2 cellular contexts compared by ENCODE assay signal in genomic region chr7:140645166-140645565, GRCh38.
TF ChIP-seq lines count a peak whose summit lies in the region.

No MANE protein-coding gene starts in this region.

TF ChIP-seq in SK-N-SH, 30 proteins besides CTCF, POLR2A, EP300 and RAD21 (continued from another document):
- TF ChIP-seq CHD2 (IDR thresholded peaks at IDR 0.05; ENCODE audit: low read length, partially characterized antibody) (no peak), GABPA (IDR thresholded peaks at IDR 0.05; ENCODE audit: low read depth) (no peak), EZH2phosphoT487 (IDR thresholded peaks at IDR 0.05; ENCODE audit: borderline replicate concordance, low read depth) (no peak), JUND (IDR thresholded peaks at IDR 0.05) (no peak), IRF3 (IDR thresholded peaks at IDR 0.05; ENCODE audit: low read depth, low read length) (no peak), FOSL2 (IDR thresholded peaks at IDR 0.05; ENCODE audit: borderline replicate concordance, low read depth) (no peak)
TF ChIP-seq in SK-N-SH: peak in this region for 0.

TF ChIP-seq in GM23338, 12 proteins besides CTCF, POLR2A, EP300 and RAD21:
- TF ChIP-seq, protein P1, sequence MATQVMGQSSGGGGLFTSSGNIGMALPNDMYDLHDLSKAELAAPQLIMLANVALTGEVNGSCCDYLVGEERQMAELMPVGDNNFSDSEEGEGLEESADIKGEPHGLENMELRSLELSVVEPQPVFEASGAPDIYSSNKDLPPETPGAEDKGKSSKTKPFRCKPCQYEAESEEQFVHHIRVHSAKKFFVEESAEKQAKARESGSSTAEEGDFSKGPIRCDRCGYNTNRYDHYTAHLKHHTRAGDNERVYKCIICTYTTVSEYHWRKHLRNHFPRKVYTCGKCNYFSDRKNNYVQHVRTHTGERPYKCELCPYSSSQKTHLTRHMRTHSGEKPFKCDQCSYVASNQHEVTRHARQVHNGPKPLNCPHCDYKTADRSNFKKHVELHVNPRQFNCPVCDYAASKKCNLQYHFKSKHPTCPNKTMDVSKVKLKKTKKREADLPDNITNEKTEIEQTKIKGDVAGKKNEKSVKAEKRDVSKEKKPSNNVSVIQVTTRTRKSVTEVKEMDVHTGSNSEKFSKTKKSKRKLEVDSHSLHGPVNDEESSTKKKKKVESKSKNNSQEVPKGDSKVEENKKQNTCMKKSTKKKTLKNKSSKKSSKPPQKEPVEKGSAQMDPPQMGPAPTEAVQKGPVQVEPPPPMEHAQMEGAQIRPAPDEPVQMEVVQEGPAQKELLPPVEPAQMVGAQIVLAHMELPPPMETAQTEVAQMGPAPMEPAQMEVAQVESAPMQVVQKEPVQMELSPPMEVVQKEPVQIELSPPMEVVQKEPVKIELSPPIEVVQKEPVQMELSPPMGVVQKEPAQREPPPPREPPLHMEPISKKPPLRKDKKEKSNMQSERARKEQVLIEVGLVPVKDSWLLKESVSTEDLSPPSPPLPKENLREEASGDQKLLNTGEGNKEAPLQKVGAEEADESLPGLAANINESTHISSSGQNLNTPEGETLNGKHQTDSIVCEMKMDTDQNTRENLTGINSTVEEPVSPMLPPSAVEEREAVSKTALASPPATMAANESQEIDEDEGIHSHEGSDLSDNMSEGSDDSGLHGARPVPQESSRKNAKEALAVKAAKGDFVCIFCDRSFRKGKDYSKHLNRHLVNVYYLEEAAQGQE (IDR thresholded peaks at IDR 0.05; ENCODE audit: unreplicated experiment) = no peak
- TF ChIP-seq EZH2phosphoT487 (IDR thresholded peaks at IDR 0.05; ENCODE audit: unreplicated experiment) (no peak), STAT1 (IDR thresholded peaks at IDR 0.05; ENCODE audit: unreplicated experiment) (no peak), JUNB (IDR thresholded peaks at IDR 0.05; ENCODE audit: unreplicated experiment) (no peak), NANOG (IDR thresholded peaks at IDR 0.05; ENCODE audit: borderline replicate concordance) (no peak)
- TF ChIP-seq, protein P2, sequence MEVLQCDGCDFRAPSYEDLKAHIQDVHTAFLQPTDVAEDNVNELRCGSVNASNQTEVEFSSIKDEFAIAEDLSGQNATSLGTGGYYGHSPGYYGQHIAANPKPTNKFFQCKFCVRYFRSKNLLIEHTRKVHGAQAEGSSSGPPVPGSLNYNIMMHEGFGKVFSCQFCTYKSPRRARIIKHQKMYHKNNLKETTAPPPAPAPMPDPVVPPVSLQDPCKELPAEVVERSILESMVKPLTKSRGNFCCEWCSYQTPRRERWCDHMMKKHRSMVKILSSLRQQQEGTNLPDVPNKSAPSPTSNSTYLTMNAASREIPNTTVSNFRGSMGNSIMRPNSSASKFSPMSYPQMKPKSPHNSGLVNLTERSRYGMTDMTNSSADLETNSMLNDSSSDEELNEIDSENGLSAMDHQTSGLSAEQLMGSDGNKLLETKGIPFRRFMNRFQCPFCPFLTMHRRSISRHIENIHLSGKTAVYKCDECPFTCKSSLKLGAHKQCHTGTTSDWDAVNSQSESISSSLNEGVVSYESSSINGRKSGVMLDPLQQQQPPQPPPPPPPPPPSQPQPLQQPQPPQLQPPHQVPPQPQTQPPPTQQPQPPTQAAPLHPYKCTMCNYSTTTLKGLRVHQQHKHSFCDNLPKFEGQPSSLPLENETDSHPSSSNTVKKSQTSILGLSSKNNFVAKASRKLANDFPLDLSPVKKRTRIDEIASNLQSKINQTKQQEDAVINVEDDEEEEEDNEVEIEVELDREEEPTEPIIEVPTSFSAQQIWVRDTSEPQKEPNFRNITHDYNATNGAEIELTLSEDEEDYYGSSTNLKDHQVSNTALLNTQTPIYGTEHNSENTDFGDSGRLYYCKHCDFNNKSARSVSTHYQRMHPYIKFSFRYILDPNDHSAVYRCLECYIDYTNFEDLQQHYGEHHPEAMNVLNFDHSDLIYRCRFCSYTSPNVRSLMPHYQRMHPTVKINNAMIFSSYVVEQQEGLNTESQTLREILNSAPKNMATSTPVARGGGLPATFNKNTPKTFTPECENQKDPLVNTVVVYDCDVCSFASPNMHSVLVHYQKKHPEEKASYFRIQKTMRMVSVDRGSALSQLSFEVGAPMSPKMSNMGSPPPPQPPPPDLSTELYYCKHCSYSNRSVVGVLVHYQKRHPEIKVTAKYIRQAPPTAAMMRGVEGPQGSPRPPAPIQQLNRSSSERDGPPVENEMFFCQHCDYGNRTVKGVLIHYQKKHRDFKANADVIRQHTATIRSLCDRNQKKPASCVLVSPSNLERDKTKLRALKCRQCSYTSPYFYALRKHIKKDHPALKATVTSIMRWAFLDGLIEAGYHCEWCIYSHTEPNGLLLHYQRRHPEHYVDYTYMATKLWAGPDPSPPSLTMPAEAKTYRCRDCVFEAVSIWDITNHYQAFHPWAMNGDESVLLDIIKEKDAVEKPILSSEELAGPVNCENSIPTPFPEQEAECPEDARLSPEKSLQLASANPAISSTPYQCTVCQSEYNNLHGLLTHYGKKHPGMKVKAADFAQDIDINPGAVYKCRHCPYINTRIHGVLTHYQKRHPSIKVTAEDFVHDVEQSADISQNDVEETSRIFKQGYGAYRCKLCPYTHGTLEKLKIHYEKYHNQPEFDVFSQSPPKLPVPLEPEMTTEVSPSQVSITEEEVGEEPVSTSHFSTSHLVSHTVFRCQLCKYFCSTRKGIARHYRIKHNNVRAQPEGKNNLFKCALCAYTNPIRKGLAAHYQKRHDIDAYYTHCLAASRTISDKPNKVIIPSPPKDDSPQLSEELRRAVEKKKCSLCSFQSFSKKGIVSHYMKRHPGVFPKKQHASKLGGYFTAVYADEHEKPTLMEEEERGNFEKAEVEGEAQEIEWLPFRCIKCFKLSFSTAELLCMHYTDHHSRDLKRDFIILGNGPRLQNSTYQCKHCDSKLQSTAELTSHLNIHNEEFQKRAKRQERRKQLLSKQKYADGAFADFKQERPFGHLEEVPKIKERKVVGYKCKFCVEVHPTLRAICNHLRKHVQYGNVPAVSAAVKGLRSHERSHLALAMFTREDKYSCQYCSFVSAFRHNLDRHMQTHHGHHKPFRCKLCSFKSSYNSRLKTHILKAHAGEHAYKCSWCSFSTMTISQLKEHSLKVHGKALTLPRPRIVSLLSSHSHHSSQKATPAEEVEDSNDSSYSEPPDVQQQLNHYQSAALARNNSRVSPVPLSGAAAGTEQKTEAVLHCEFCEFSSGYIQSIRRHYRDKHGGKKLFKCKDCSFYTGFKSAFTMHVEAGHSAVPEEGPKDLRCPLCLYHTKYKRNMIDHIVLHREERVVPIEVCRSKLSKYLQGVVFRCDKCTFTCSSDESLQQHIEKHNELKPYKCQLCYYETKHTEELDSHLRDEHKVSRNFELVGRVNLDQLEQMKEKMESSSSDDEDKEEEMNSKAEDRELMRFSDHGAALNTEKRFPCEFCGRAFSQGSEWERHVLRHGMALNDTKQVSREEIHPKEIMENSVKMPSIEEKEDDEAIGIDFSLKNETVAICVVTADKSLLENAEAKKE (CRISPR knock-in tag; IDR thresholded peaks at IDR 0.05) = no peak
TF ChIP-seq in GM23338: peak in this region for 0.
